1 cellular context compared by ENCODE assay signal in genomic region chr14:94036328-94037167, GRCh38.
TF ChIP-seq lines count a peak whose summit lies in the region.

No MANE protein-coding gene starts in this region.

TF ChIP-seq in GM12878, 131 proteins besides CTCF, POLR2A, EP300 and RAD21:
- TF ChIP-seq SRF (IDR thresholded peaks at IDR 0.05; ENCODE audit: low read depth in 2 of 2, low read length in 2 of 2) (no peak), IRF3 (IDR thresholded peaks at IDR 0.05) (no peak), ESRRA (IDR thresholded peaks at IDR 0.05; ENCODE audit: low read length) (no peak), MYC (IDR thresholded peaks at IDR 0.05; ENCODE audit: insufficient read depth, insufficient read length, insufficient replicate concordance, low read length, severe bottlenecking) (no peak), SUZ12 (IDR thresholded peaks at IDR 0.05; ENCODE audit: unreplicated experiment) (no peak), NR2F1 (conservative IDR thresholded peaks at IDR 0.05) (peak; percentile 59; the same call in 1 of the 2 replicates), JUND (IDR thresholded peaks at IDR 0.05; ENCODE audit: low read depth, low read length) (no peak), IKZF1 (conservative IDR thresholded peaks at IDR 0.05) (no peak), SMC3 (IDR thresholded peaks at IDR 0.05; ENCODE audit: borderline replicate concordance, low read length) (peak; percentile 94), RUNX3 (IDR thresholded peaks at IDR 0.05; ENCODE audit: low read length) (no peak), ZNF217 (IDR thresholded peaks at IDR 0.05) (no peak), STAT1 (conservative IDR thresholded peaks at IDR 0.05) (no peak), POU2F2 (IDR thresholded peaks at IDR 0.05; ENCODE audit: borderline replicate concordance, low read depth, low read length) (peak; percentile 4; the same call in 1 of the 3 replicates), TBL1XR1 (IDR thresholded peaks at IDR 0.05; ENCODE audit: low read depth, low read length) (no peak), SMARCA5 (IDR thresholded peaks at IDR 0.05) (no peak)
